In the genomic region with DNA sequence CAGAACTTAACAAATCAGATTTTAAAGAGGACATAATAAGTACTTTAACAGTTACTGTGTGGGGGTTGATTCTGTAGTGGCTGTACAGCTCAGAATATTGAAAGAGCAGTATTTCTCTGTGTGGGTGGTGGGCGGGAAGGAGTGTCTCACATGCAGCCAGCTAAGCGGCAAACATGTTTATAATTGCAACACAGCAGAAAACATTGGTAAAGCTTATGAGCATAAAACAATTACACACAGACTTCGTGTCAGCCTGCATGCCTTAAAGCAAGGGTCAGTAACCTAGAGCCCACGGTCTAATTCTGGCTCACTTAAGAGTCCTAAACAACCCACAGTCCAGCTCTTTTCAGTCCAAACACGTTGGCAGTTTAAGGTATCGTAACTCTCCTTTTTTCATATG, we compare ENCODE assay signal across 13 cellular contexts. TPM values are rescaled to one million over a fixed set of nuclear protein-coding genes. Genes with fewer than 3 reads are reported as not detected.
DNase-seq lines count a peak whose midpoint lies in the region; ATAC-seq, FAIRE-seq and TF ChIP-seq lines count a peak whose summit lies in the region.
"Had no signal": no experiment of that assay in that cellular context is flagged by ENCODE, and none has a peak within 500 bp of the region (broad histone marks: within the 10 kb centered on the region; RNA-seq: fewer than 3 reads in every experiment).

No MANE protein-coding gene starts in this region.

- H4K20me1 ChIP-seq in keratinocyte (ENCODE audit: control insufficient read depth, extremely low read depth, insufficient read depth, low read length) = no peaks in the 10 kb centered on the region

- peaks cover 31% of the 10 kb centered on the region for H3K27me3 Mint-ChIP-seq in T-helper 2 cell treated with Interferon-gamma antibody and Interleukin-4, amounts not matched to agents 5 μg/mL and 100 μg/mL, for 36 hours (ENCODE audit: low read depth)

- H3K9me3 ChIP-seq in right cardiac atrium (ENCODE audit: control insufficient read depth, low read length) (no peaks in the 10 kb centered on the region), left ventricle myocardium inferior (replicated peaks) (no peaks in the 10 kb centered on the region), keratinocyte (ENCODE audit: control insufficient read depth, low read depth, low read length) (no peaks in the 10 kb centered on the region), aorta (ENCODE audit: control insufficient read depth, low read length) (no peaks in the 10 kb centered on the region), suprapubic skin (no peaks in the 10 kb centered on the region)

- H3K27ac ChIP-seq in right cardiac atrium (ENCODE audit: low read length) (no peak overlapping the region), left ventricle myocardium inferior (replicated peaks) (no peak overlapping the region), keratinocyte (ENCODE audit: control insufficient read depth, insufficient read depth, low read length) (no peak overlapping the region), aorta (ENCODE audit: low read depth in 1 of 2, low read length in 2 of 2) (no peak overlapping the region), suprapubic skin (no peak overlapping the region)
- H3K27ac ChIP-seq: neural progenitor cell had no signal

- TF ChIP-seq POLR2A in suprapubic skin (IDR thresholded peaks at IDR 0.05) = no peak

- no peak overlapping the region for H3K4me3 Mint-ChIP-seq in T-helper 2 cell treated with Interferon-gamma antibody and Interleukin-4, amounts not matched to agents 5 μg/mL and 100 μg/mL, for 36 hours
- H3K4me3 Mint-ChIP-seq: activated naive CD4-positive, alpha-beta T cell treated with anti-CD3 and anti-CD28 coated beads, Interleukin-2, amount 50 U/mL, for 24 hours; neural progenitor cell had no signal

- H3K27ac Mint-ChIP-seq in T-helper 2 cell treated with Interferon-gamma antibody and Interleukin-4, amounts not matched to agents 5 μg/mL and 100 μg/mL, for 36 hours = no peak overlapping the region
- H3K27ac Mint-ChIP-seq: activated naive CD4-positive, alpha-beta T cell treated with anti-CD3 and anti-CD28 coated beads, Interleukin-2, amount 50 U/mL, for 24 hours; neural progenitor cell had no signal

- no peaks in the 10 kb centered on the region for H3K9me3 Mint-ChIP-seq in T-helper 2 cell treated with Interferon-gamma antibody and Interleukin-4, amounts not matched to agents 5 μg/mL and 100 μg/mL, for 36 hours
- H3K9me3 Mint-ChIP-seq: activated naive CD4-positive, alpha-beta T cell treated with anti-CD3 and anti-CD28 coated beads, Interleukin-2, amount 50 U/mL, for 24 hours; neural progenitor cell had no signal

- H3K27me3 ChIP-seq in right cardiac atrium (ENCODE audit: control insufficient read depth, insufficient read depth) (no peaks in the 10 kb centered on the region), left ventricle myocardium inferior (ENCODE audit: low read depth) (peaks cover 5% of the 10 kb centered on the region), keratinocyte (ENCODE audit: control insufficient read depth, extremely low read depth, insufficient read depth, low read length) (no peaks in the 10 kb centered on the region), aorta (ENCODE audit: control insufficient read depth in 1 of 2, insufficient read depth in 2 of 2, low read length in 1 of 2) (no peaks in the 10 kb centered on the region), suprapubic skin (no peaks in the 10 kb centered on the region)
- H3K27me3 ChIP-seq: neural progenitor cell had no signal

- peak; percentile 61 for FAIRE-seq in keratinocyte (lab: Jason Lieb, UNC)
- FAIRE-seq: colon had no signal

- WGBS in right cardiac atrium = 53% methylated on average over 6 of the region's 6 CpGs
- WGBS in aorta, 2 donors = 11 to 25% methylated on average over 6 of the region's 6 CpGs
- WGBS in suprapubic skin = 38% methylated on average over 6 of the region's 6 CpGs

- DNase-seq in right cardiac atrium = no peak
- DNase-seq in left ventricle myocardium inferior = no peak
- DNase-seq in astrocyte of the hippocampus (ENCODE audit: low read depth, low spot score) = peak; percentile 11
- no peak for DNase-seq in keratinocyte (ENCODE audit: low read depth, low spot score)
- no peak for DNase-seq in aorta
- no peak for DNase-seq in T-helper 2 cell treated with Interferon-gamma antibody and Interleukin-4, amounts not matched to agents 5 μg/mL and 100 μg/mL, for 36 hours (ENCODE audit: low spot score)
- DNase-seq in suprapubic skin (ENCODE audit: low spot score in 2 of 2) = no peak
- DNase-seq: DMS153; NK-92 treated with Interleukin-12 subunit alpha and Interleukin-12 subunit beta, amount 100 ng/mL, for 24 hours had no signal

- H3K4me1 Mint-ChIP-seq in T-helper 2 cell treated with Interferon-gamma antibody and Interleukin-4, amounts not matched to agents 5 μg/mL and 100 μg/mL, for 36 hours (ENCODE audit: low read depth) = no peaks in the 10 kb centered on the region
- H3K4me1 Mint-ChIP-seq: activated naive CD4-positive, alpha-beta T cell treated with anti-CD3 and anti-CD28 coated beads, Interleukin-2, amount 50 U/mL, for 24 hours had no signal

- no peaks in the 10 kb centered on the region for H3K9me1 ChIP-seq in keratinocyte (ENCODE audit: control insufficient read depth, extremely low read depth, insufficient read depth, low read length)

- H3K4me2 ChIP-seq in keratinocyte (ENCODE audit: control insufficient read depth, extremely low read depth, insufficient read depth, low read depth, low read length) = no peak overlapping the region
- H3K4me2 ChIP-seq: neural progenitor cell had no signal

- H3K4me1 ChIP-seq in right cardiac atrium (ENCODE audit: control insufficient read depth, insufficient read depth, low read length) (no peaks in the 10 kb centered on the region), left ventricle myocardium inferior (no peaks in the 10 kb centered on the region), keratinocyte (ENCODE audit: control insufficient read depth, extremely low read depth, insufficient read depth, low read length) (peaks cover under 1% of the 10 kb centered on the region), aorta (ENCODE audit: control insufficient read depth in 1 of 2, insufficient read depth in 2 of 2, low read length in 2 of 2) (peaks cover under 1 to 5% of the 10 kb centered on the region in 2 donors), suprapubic skin (peaks cover 10% of the 10 kb centered on the region)
- H3K4me1 ChIP-seq: neural progenitor cell had no signal

- H3K36me3 ChIP-seq in left ventricle myocardium inferior = no peaks in the 10 kb centered on the region
- H3K36me3 ChIP-seq in keratinocyte (ENCODE audit: control insufficient read depth in 2 of 2, extremely low read depth in 1 of 2, insufficient read depth in 2 of 2, low read length in 2 of 2) = no peaks in the 10 kb centered on the region
- no peaks in the 10 kb centered on the region for H3K36me3 ChIP-seq in aorta (ENCODE audit: control insufficient read depth in 1 of 2, insufficient read depth in 2 of 2, low read length in 1 of 2)
- H3K36me3 ChIP-seq in suprapubic skin = no peaks in the 10 kb centered on the region
- H3K36me3 ChIP-seq: neural progenitor cell had no signal

- intact Hi-C loops in right cardiac atrium (cut with DNase I) = no loop called here
- intact Hi-C loops in left ventricle myocardium inferior (cut with micrococcal nuclease) = no loop called here
- intact Hi-C loops in aorta (cut with DNase I) = loop anchor here in 1 of 2 donors (10.0 kb wide), 1 partner anchor 62 kb away; a partner anchor contains a TSS

- no peak for TF ChIP-seq EP300 in suprapubic skin (IDR thresholded peaks at IDR 0.05)

- H3K36me3 Mint-ChIP-seq in T-helper 2 cell treated with Interferon-gamma antibody and Interleukin-4, amounts not matched to agents 5 μg/mL and 100 μg/mL, for 36 hours (ENCODE audit: low read depth) = no peaks in the 10 kb centered on the region
- H3K36me3 Mint-ChIP-seq: activated naive CD4-positive, alpha-beta T cell treated with anti-CD3 and anti-CD28 coated beads, Interleukin-2, amount 50 U/mL, for 24 hours; neural progenitor cell had no signal

- H3K9ac ChIP-seq in keratinocyte (ENCODE audit: control insufficient read depth, extremely low read depth, insufficient read depth, low read length) = no peak overlapping the region
- H3K9ac ChIP-seq: neural progenitor cell had no signal

- dilution Hi-C loops in keratinocyte (cut with MboI; ENCODE audit: extremely low pct_ligation_motif_present, low sequenced_read_pairs) = no loop called here

- H2AFZ ChIP-seq in keratinocyte (ENCODE audit: control insufficient read depth, low read length) = no peak overlapping the region
- H2AFZ ChIP-seq: neural progenitor cell had no signal

- H3K4me3 ChIP-seq in right cardiac atrium (ENCODE audit: low read length) (peak overlapping the region; percentile 8), left ventricle myocardium inferior (no peak overlapping the region), keratinocyte (ENCODE audit: control insufficient read depth in 2 of 3, extremely low read depth in 1 of 3, insufficient read depth in 2 of 3, low read depth in 1 of 3, low read length in 3 of 3) (no peak overlapping the region), aorta (ENCODE audit: low read length in 2 of 2) (no peak overlapping the region), suprapubic skin (no peak overlapping the region)
- H3K4me3 ChIP-seq: neural progenitor cell had no signal

- no peak for ATAC-seq in right cardiac atrium
- peak; percentile 29 for ATAC-seq in aorta (ENCODE audit: low FRiP score)
- ATAC-seq in HG03439 (IDR thresholded peaks at IDR 0.05; ENCODE audit: unreplicated experiment) = no peak

- TF ChIP-seq CTCF in left ventricle myocardium inferior (IDR thresholded peaks at IDR 0.05; ENCODE audit: borderline replicate concordance) (no peak), keratinocyte (optimal IDR thresholded peaks at IDR 0.05 in 1 of 3, IDR thresholded peaks at IDR 0.05 in 1 of 3, conservative IDR thresholded peaks at IDR 0.05 in 1 of 3; ENCODE audit: extremely low read depth in 1 of 3, insufficient read depth in 2 of 3, low read length in 3 of 3) (no peak), suprapubic skin (IDR thresholded peaks at IDR 0.05) (no peak)

- H3K79me2 ChIP-seq in keratinocyte (ENCODE audit: control insufficient read depth, insufficient read depth, low read length) = no peaks in the 10 kb centered on the region

RNA-seq across cellular contexts. Expression of a gene that starts 24.7 kb away (rescaled TPM):
- total RNA-seq in right cardiac atrium = 10 to 100 TPM; 30.9 to 37.3 (median 33.9) TPM
- 5.8 TPM for polyA plus RNA-seq in right cardiac atrium
- total RNA-seq in left ventricle myocardium inferior = 27.6 TPM
- 18.3 to 34.0 TPM (median 22.2 TPM) in 3 replicates for polyA plus RNA-seq in keratinocyte
- 54.2 TPM for polyA plus RNA-seq in keratinocyte (2011; ENCODE audit: low read depth)
- 17.8 and 33.8 TPM in 2 replicates for polyA plus RNA-seq in keratinocyte (2011; cell fraction: cytosol; rRNA removed)
- polyA plus RNA-seq in keratinocyte (2011; cell fraction: nucleus; rRNA removed) = 20.2 and 24.0 TPM in 2 replicates
- polyA plus RNA-seq in keratinocyte (2012; ENCODE audit: low replicate concordance) = 19.3 and 23.2 TPM in 2 replicates
- 6.5 to 48.5 TPM (median 19.2 TPM) in 3 replicates for polyA minus RNA-seq in keratinocyte
- polyA minus RNA-seq in keratinocyte (2011; cell fraction: cytosol; rRNA and poly(A)+ RNA removed) = 61.4 TPM
- 21.7 and 39.4 TPM in 2 replicates for polyA minus RNA-seq in keratinocyte (2011; cell fraction: nucleus; rRNA and poly(A)+ RNA removed)
- total RNA-seq in aorta = 10 to 100 TPM; 50.1 to 56.4 TPM
- polyA plus RNA-seq in aorta = 10 to 100 TPM in 1 of 2 donors, 1 to 10 TPM in 1; 9.5 to 11.0 TPM
- total RNA-seq in suprapubic skin = 10 to 100 TPM; 23.1 to 45.6 (median 30.5) TPM
